ENCODE assay signal across 22 cellular contexts in genomic region chr21:46199436-46200373, GRCh38. TPM values are rescaled to one million over a fixed set of nuclear protein-coding genes. Genes with fewer than 3 reads are reported as not detected.
"Had no signal": no experiment of that assay in that cellular context is flagged by ENCODE, and none has a peak within 500 bp of the region (broad histone marks: within the 10 kb centered on the region; RNA-seq: fewer than 3 reads in every experiment).

No MANE protein-coding gene starts in this region.

- H3K27ac ChIP-seq: cardiac muscle cell, colonic mucosa, epithelial cell of prostate, foreskin keratinocyte, pancreas, thyroid gland, VCaP had no signal

- H3K9me3 ChIP-seq: colonic mucosa, mucosa of descending colon, pancreas, thyroid gland had no signal

- H3K27me3 Mint-ChIP-seq: activated naive CD8-positive, alpha-beta T cell treated with anti-CD3 and anti-CD28 coated beads for 36 hours; memory B cell; naive B cell; stimulated activated naive B cell treated with anti-CD40 and anti-IgM and Interleukin-4, amounts not matched to agents 10 μg/mL and 1 μg/mL and 100 μg/mL, for 72 hours had no signal

- H3K4me3 ChIP-seq: cardiac muscle cell, colonic mucosa, mucosa of descending colon, pancreas, thyroid gland had no signal

- H3K4me1 Mint-ChIP-seq: activated naive CD8-positive, alpha-beta T cell treated with anti-CD3 and anti-CD28 coated beads for 36 hours; endodermal cell; memory B cell; naive B cell; stimulated activated naive B cell treated with anti-CD40 and anti-IgM and Interleukin-4, amounts not matched to agents 10 μg/mL and 1 μg/mL and 100 μg/mL, for 72 hours had no signal

- H3K9me3 Mint-ChIP-seq: activated naive CD8-positive, alpha-beta T cell treated with anti-CD3 and anti-CD28 coated beads for 36 hours; memory B cell; naive B cell; stimulated activated naive B cell treated with anti-CD40 and anti-IgM and Interleukin-4, amounts not matched to agents 10 μg/mL and 1 μg/mL and 100 μg/mL, for 72 hours had no signal

- ATAC-seq: foreskin keratinocyte; left ventricle myocardium superior; mucosa of descending colon; pancreas; sciatic nerve; stimulated activated naive B cell treated with anti-CD40 and anti-IgM and Interleukin-4, amounts not matched to agents 10 μg/mL and 1 μg/mL and 100 μg/mL, for 72 hours had no signal

- H3K4me3 Mint-ChIP-seq: activated naive CD8-positive, alpha-beta T cell treated with anti-CD3 and anti-CD28 coated beads for 36 hours; endodermal cell; memory B cell; naive B cell; stimulated activated naive B cell treated with anti-CD40 and anti-IgM and Interleukin-4, amounts not matched to agents 10 μg/mL and 1 μg/mL and 100 μg/mL, for 72 hours had no signal

- DNase-seq: activated CD4-positive, CD25-positive, alpha-beta regulatory T cell treated with anti-CD3 and anti-CD28 coated beads, Interleukin-2, amount 50 U/mL, for 72 hours; activated naive CD8-positive, alpha-beta T cell treated with anti-CD3 and anti-CD28 coated beads for 36 hours; amniotic stem cell; colonic mucosa; endodermal cell; foreskin keratinocyte; hippocampal formation; left ventricle myocardium superior; mucosa of descending colon; naive B cell; pancreas; stimulated activated CD4-positive, alpha-beta T cell treated with anti-CD3 and anti-CD28 coated beads, Interleukin-4, amount 100 ng/mL, for 4 hours; stimulated activated naive B cell treated with anti-CD40 and anti-IgM and Interleukin-4, amounts not matched to agents 10 μg/mL and 1 μg/mL and 100 μg/mL, for 72 hours; T-helper 2 cell had no signal

- H3K27ac Mint-ChIP-seq: activated naive CD8-positive, alpha-beta T cell treated with anti-CD3 and anti-CD28 coated beads for 36 hours; endodermal cell; memory B cell had no signal

- H3K4me1 ChIP-seq: colonic mucosa, foreskin keratinocyte, pancreas, thyroid gland had no signal

- H3K27me3 ChIP-seq: cardiac muscle cell, colonic mucosa, foreskin keratinocyte, pancreas, thyroid gland had no signal

RNA-seq across cellular contexts. Expression of gene FTCD, which starts 44.3 kb away (rescaled TPM):
- total RNA-seq: foreskin keratinocyte, pulmonary artery endothelial cell had no signal
- polyA plus RNA-seq: foreskin keratinocyte, keratinocyte had no signal
